Comparison of ENCODE assay signal across 1 cellular context in genomic region chr10:131897297-131897899, GRCh38.
TF ChIP-seq lines count a peak whose summit lies in the region.

No MANE protein-coding gene starts in this region.

TF ChIP-seq in K562, 482 proteins besides CTCF, POLR2A, EP300 and RAD21 (continued from another document and continues in another):
- TF ChIP-seq, protein P1, sequence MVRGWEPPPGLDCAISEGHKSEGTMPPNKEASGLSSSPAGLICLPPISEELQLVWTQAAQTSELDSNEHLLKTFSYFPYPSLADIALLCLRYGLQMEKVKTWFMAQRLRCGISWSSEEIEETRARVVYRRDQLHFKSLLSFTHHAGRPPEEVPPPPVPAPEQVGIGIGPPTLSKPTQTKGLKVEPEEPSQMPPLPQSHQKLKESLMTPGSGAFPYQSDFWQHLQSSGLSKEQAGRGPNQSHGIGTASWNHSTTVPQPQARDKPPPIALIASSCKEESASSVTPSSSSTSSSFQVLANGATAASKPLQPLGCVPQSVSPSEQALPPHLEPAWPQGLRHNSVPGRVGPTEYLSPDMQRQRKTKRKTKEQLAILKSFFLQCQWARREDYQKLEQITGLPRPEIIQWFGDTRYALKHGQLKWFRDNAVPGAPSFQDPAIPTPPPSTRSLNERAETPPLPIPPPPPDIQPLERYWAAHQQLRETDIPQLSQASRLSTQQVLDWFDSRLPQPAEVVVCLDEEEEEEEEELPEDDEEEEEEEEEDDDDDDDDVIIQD (CRISPR knock-in tag; IDR thresholded peaks at IDR 0.05) = no peak
- no peak for TF ChIP-seq POLR3G (IDR thresholded peaks at IDR 0.05; ENCODE audit: extremely low read depth, insufficient read length, insufficient replicate concordance)
- TF ChIP-seq MNT (conservative IDR thresholded peaks at IDR 0.05) = peak in 1 of 2 experiments; percentile 27; a peak in 3 of 4 replicates
- TF ChIP-seq GATAD2B (IDR thresholded peaks at IDR 0.05; ENCODE audit: borderline replicate concordance) = no peak
- TF ChIP-seq POLR2B (IDR thresholded peaks at IDR 0.05; ENCODE audit: low read depth, partially characterized antibody) = peak; percentile 82
- no peak for TF ChIP-seq PTTG1 (tag; IDR thresholded peaks at IDR 0.05; ENCODE audit: low read depth)
- no peak for TF ChIP-seq HNRNPK (IDR thresholded peaks at IDR 0.05; ENCODE audit: low read depth, low read length, poor library complexity, severe bottlenecking)
- no peak for TF ChIP-seq ZNF75A (CRISPR knock-in tag; IDR thresholded peaks at IDR 0.05)
- TF ChIP-seq PBX2 (CRISPR knock-in tag; IDR thresholded peaks at IDR 0.05; ENCODE audit: low read depth) = no peak
- no peak for TF ChIP-seq PBX2 (tag; conservative IDR thresholded peaks at IDR 0.05; ENCODE audit: low read depth)
- TF ChIP-seq FOXJ2 (tag; IDR thresholded peaks at IDR 0.05) = 0 out of 2 replicates have a peak, but pooled peaks have one; percentile 24
- TF ChIP-seq, protein P2, sequence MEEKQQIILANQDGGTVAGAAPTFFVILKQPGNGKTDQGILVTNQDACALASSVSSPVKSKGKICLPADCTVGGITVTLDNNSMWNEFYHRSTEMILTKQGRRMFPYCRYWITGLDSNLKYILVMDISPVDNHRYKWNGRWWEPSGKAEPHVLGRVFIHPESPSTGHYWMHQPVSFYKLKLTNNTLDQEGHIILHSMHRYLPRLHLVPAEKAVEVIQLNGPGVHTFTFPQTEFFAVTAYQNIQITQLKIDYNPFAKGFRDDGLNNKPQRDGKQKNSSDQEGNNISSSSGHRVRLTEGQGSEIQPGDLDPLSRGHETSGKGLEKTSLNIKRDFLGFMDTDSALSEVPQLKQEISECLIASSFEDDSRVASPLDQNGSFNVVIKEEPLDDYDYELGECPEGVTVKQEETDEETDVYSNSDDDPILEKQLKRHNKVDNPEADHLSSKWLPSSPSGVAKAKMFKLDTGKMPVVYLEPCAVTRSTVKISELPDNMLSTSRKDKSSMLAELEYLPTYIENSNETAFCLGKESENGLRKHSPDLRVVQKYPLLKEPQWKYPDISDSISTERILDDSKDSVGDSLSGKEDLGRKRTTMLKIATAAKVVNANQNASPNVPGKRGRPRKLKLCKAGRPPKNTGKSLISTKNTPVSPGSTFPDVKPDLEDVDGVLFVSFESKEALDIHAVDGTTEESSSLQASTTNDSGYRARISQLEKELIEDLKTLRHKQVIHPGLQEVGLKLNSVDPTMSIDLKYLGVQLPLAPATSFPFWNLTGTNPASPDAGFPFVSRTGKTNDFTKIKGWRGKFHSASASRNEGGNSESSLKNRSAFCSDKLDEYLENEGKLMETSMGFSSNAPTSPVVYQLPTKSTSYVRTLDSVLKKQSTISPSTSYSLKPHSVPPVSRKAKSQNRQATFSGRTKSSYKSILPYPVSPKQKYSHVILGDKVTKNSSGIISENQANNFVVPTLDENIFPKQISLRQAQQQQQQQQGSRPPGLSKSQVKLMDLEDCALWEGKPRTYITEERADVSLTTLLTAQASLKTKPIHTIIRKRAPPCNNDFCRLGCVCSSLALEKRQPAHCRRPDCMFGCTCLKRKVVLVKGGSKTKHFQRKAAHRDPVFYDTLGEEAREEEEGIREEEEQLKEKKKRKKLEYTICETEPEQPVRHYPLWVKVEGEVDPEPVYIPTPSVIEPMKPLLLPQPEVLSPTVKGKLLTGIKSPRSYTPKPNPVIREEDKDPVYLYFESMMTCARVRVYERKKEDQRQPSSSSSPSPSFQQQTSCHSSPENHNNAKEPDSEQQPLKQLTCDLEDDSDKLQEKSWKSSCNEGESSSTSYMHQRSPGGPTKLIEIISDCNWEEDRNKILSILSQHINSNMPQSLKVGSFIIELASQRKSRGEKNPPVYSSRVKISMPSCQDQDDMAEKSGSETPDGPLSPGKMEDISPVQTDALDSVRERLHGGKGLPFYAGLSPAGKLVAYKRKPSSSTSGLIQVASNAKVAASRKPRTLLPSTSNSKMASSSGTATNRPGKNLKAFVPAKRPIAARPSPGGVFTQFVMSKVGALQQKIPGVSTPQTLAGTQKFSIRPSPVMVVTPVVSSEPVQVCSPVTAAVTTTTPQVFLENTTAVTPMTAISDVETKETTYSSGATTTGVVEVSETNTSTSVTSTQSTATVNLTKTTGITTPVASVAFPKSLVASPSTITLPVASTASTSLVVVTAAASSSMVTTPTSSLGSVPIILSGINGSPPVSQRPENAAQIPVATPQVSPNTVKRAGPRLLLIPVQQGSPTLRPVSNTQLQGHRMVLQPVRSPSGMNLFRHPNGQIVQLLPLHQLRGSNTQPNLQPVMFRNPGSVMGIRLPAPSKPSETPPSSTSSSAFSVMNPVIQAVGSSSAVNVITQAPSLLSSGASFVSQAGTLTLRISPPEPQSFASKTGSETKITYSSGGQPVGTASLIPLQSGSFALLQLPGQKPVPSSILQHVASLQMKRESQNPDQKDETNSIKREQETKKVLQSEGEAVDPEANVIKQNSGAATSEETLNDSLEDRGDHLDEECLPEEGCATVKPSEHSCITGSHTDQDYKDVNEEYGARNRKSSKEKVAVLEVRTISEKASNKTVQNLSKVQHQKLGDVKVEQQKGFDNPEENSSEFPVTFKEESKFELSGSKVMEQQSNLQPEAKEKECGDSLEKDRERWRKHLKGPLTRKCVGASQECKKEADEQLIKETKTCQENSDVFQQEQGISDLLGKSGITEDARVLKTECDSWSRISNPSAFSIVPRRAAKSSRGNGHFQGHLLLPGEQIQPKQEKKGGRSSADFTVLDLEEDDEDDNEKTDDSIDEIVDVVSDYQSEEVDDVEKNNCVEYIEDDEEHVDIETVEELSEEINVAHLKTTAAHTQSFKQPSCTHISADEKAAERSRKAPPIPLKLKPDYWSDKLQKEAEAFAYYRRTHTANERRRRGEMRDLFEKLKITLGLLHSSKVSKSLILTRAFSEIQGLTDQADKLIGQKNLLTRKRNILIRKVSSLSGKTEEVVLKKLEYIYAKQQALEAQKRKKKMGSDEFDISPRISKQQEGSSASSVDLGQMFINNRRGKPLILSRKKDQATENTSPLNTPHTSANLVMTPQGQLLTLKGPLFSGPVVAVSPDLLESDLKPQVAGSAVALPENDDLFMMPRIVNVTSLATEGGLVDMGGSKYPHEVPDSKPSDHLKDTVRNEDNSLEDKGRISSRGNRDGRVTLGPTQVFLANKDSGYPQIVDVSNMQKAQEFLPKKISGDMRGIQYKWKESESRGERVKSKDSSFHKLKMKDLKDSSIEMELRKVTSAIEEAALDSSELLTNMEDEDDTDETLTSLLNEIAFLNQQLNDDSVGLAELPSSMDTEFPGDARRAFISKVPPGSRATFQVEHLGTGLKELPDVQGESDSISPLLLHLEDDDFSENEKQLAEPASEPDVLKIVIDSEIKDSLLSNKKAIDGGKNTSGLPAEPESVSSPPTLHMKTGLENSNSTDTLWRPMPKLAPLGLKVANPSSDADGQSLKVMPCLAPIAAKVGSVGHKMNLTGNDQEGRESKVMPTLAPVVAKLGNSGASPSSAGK (IDR thresholded peaks at IDR 0.05) = peak; percentile 66
- no peak for TF ChIP-seq PYGO2 (tag; IDR thresholded peaks at IDR 0.05)
- no peak for TF ChIP-seq COPS2 (conservative IDR thresholded peaks at IDR 0.05)
- no peak for TF ChIP-seq THRAP3 (IDR thresholded peaks at IDR 0.05; ENCODE audit: borderline replicate concordance)
- peak; percentile 49; the same call in 1 of the 2 replicates for TF ChIP-seq NR2C1 (IDR thresholded peaks at IDR 0.05)
- TF ChIP-seq NR2C1 (tag; IDR thresholded peaks at IDR 0.05) = peak; percentile 61
- TF ChIP-seq CC2D1A (IDR thresholded peaks at IDR 0.05) = no peak
- no peak for TF ChIP-seq ZNF696 (CRISPR knock-in tag; conservative IDR thresholded peaks at IDR 0.05)
- TF ChIP-seq ZKSCAN1 (IDR thresholded peaks at IDR 0.05; ENCODE audit: low read depth, low read length) = peak; percentile 37; the same call in 1 of the 2 replicates
- TF ChIP-seq, protein P3, sequence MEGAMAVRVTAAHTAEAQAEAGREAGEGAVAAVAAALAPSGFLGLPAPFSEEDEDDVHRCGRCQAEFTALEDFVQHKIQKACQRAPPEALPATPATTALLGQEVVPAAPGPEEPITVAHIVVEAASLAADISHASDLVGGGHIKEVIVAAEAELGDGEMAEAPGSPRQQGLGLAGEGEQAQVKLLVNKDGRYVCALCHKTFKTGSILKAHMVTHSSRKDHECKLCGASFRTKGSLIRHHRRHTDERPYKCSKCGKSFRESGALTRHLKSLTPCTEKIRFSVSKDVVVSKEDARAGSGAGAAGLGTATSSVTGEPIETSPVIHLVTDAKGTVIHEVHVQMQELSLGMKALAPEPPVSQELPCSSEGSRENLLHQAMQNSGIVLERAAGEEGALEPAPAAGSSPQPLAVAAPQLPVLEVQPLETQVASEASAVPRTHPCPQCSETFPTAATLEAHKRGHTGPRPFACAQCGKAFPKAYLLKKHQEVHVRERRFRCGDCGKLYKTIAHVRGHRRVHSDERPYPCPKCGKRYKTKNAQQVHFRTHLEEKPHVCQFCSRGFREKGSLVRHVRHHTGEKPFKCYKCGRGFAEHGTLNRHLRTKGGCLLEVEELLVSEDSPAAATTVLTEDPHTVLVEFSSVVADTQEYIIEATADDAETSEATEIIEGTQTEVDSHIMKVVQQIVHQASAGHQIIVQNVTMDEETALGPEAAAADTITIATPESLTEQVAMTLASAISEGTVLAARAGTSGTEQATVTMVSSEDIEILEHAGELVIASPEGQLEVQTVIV (CRISPR knock-in tag; IDR thresholded peaks at IDR 0.05; ENCODE audit: borderline replicate concordance) = no peak
- no peak for TF ChIP-seq HNRNPH1 (optimal IDR thresholded peaks at IDR 0.05; ENCODE audit: low read depth, low read length)
- no peak for TF ChIP-seq FOS (IDR thresholded peaks at IDR 0.05; ENCODE audit: extremely low read depth, insufficient read length)
- TF ChIP-seq MCM7 (IDR thresholded peaks at IDR 0.05) = no peak
- TF ChIP-seq EP400 (IDR thresholded peaks at IDR 0.05) = peak; percentile 76
- TF ChIP-seq DPF2 (IDR thresholded peaks at IDR 0.05) = no peak; the same call in none of the 2 replicates
- TF ChIP-seq ZFP36 (IDR thresholded peaks at IDR 0.05; ENCODE audit: low read depth, low read length, partially characterized antibody) = no peak
- TF ChIP-seq GABPA (tag; conservative IDR thresholded peaks at IDR 0.05; ENCODE audit: low read depth) = no peak
- no peak for TF ChIP-seq ZBTB43 (CRISPR knock-in tag; IDR thresholded peaks at IDR 0.05)
- TF ChIP-seq SRF (CRISPR knock-in tag; IDR thresholded peaks at IDR 0.05) = no peak
- no peak for TF ChIP-seq PCBP2 (IDR thresholded peaks at IDR 0.05; ENCODE audit: low read depth, low read length, poor library complexity, severe bottlenecking)
- no peak for TF ChIP-seq PHF21A (IDR thresholded peaks at IDR 0.05; ENCODE audit: borderline replicate concordance, low read depth)
- TF ChIP-seq GTF2B (IDR thresholded peaks at IDR 0.05; ENCODE audit: extremely low read depth, insufficient read length) = no peak
- peak; percentile 75 for TF ChIP-seq TAF9B (IDR thresholded peaks at IDR 0.05; ENCODE audit: partially characterized antibody)
- no peak for TF ChIP-seq SAFB2 (IDR thresholded peaks at IDR 0.05; ENCODE audit: borderline replicate concordance, low read depth, low read length, severe bottlenecking)
- TF ChIP-seq PRPF4 (IDR thresholded peaks at IDR 0.05; ENCODE audit: insufficient read depth, low read depth, low read length, poor library complexity, severe bottlenecking) = no peak
- no peak for TF ChIP-seq ZNF324 (CRISPR knock-in tag; IDR thresholded peaks at IDR 0.05)
- no peak for TF ChIP-seq HNRNPUL1 (IDR thresholded peaks at IDR 0.05; ENCODE audit: low read length)
